ENCODE assay signal across 13 cellular contexts in genomic region chr11:12433571-12434061, GRCh38. TPM values are rescaled to one million over a fixed set of nuclear protein-coding genes. Genes with fewer than 3 reads are reported as not detected.
DNase-seq lines count a peak whose midpoint lies in the region; ATAC-seq and TF ChIP-seq lines count a peak whose summit lies in the region.
"Had no signal": no experiment of that assay in that cellular context is flagged by ENCODE, and none has a peak within 500 bp of the region (broad histone marks: within the 10 kb centered on the region; RNA-seq: fewer than 3 reads in every experiment).

No MANE protein-coding gene starts in this region.

- no peak overlapping the region for H3K27ac ChIP-seq in ACC112 (ENCODE audit: low read depth, low read length)
- H3K27ac ChIP-seq in esophagus muscularis mucosa (replicated peaks in 1 of 4): peak overlapping the region; percentile 89 to 99 (median 92)
- peak overlapping the region; percentile 65 for H3K27ac ChIP-seq in osteoblast (ENCODE audit: low read depth, low read length)
- H3K27ac ChIP-seq: BLaER1 had no signal

- no peaks in the 10 kb centered on the region for H3K27me3 ChIP-seq in ACC112 (ENCODE audit: insufficient read depth, low read length)
- no peaks in the 10 kb centered on the region for H3K27me3 ChIP-seq in esophagus muscularis mucosa
- H3K27me3 ChIP-seq in osteoblast (ENCODE audit: insufficient read depth, low read length): no peaks in the 10 kb centered on the region
- H3K27me3 ChIP-seq: BLaER1 had no signal

- TF ChIP-seq EP300 in esophagus muscularis mucosa (IDR thresholded peaks at IDR 0.05): peak; percentile 50

- no peaks in the 10 kb centered on the region for H3K4me1 Mint-ChIP-seq in stimulated activated memory B cell treated with anti-CD40 and anti-IgM and Interleukin-4, amounts not matched to agents 10 μg/mL and 1 μg/mL and 100 μg/mL, for 72 hours

- no peak overlapping the region for H3K4me3 Mint-ChIP-seq in stimulated activated memory B cell treated with anti-CD40 and anti-IgM and Interleukin-4, amounts not matched to agents 10 μg/mL and 1 μg/mL and 100 μg/mL, for 72 hours
- H3K4me3 Mint-ChIP-seq: T-helper 1 cell treated with Interleukin-12 subunit alpha and Interleukin-12 subunit beta and Interleukin-4 antibody, amounts not matched to agents 30 μg/mL and 1 μg/mL, for 36 hours had no signal

- no peak for TF ChIP-seq POLR2A in esophagus muscularis mucosa (IDR thresholded peaks at IDR 0.05; ENCODE audit: low read depth)

- no peak for TF ChIP-seq CTCF in esophagus muscularis mucosa (IDR thresholded peaks at IDR 0.05)
- no peak for TF ChIP-seq CTCF in osteoblast (IDR thresholded peaks at IDR 0.05; ENCODE audit: extremely low read depth, low read depth, low read length)

- H3K4me3 ChIP-seq in ACC112 (ENCODE audit: low read depth, low read length) (0 out of 2 replicates have a peak overlapping the region, but pooled peaks have one; percentile 26), esophagus muscularis mucosa (peak overlapping the region in 2 of 4 donors; percentile 4 to 10), osteoblast (ENCODE audit: insufficient read depth, low read length) (no peak overlapping the region)
- H3K4me3 ChIP-seq: BLaER1 had no signal

- H3K4me1 ChIP-seq in ACC112 (ENCODE audit: control insufficient read depth, insufficient read depth, low read length, unreplicated experiment) (peaks cover 29% of the 10 kb centered on the region), esophagus muscularis mucosa (peaks cover 70 to 99% (median 97%) of the 10 kb centered on the region in 4 donors), osteoblast (ENCODE audit: insufficient read depth, low read length) (peaks cover 44% of the 10 kb centered on the region)
- H3K4me1 ChIP-seq: BLaER1 had no signal

- no peak overlapping the region for H2AFZ ChIP-seq in ACC112 (ENCODE audit: low read length, unreplicated experiment)
- H2AFZ ChIP-seq in osteoblast (ENCODE audit: low read length): peak overlapping the region; percentile 28

- DNase-seq in NCI-H524 treated with DMSO at 0.1 percent for 48 hours (lab: John Stamatoyannopoulos, UW) (peak; percentile 46), esophagus muscularis mucosa (ENCODE audit: extremely low spot score) (peak; percentile 92), osteoblast (ENCODE audit: insufficient read length, low spot score, missing footprints) (peak; percentile 84), NCI-H2227 treated with DMSO at 0.1 percent for 48 hours (lab: John Stamatoyannopoulos, UW) (no peak), retina (no peak)
- DNase-seq in activated naive CD4-positive, alpha-beta T cell treated with Interleukin-2 at 50 U/mL for 16 hours: no peak
- DNase-seq: activated CD8-positive, alpha-beta memory T cell treated with anti-CD3 and anti-CD28 coated beads, Interleukin-2, amount 50 U/mL, for 48 hours; Kasumi-1; stimulated activated CD8-positive, alpha-beta memory T cell treated with anti-CD3 and anti-CD28 coated beads, Interleukin-4, amount 100 ng/mL, for 48 hours had no signal

- no peak overlapping the region for H3K27ac Mint-ChIP-seq in stimulated activated memory B cell treated with anti-CD40 and anti-IgM and Interleukin-4, amounts not matched to agents 10 μg/mL and 1 μg/mL and 100 μg/mL, for 72 hours
- H3K27ac Mint-ChIP-seq: T-helper 1 cell treated with Interleukin-12 subunit alpha and Interleukin-12 subunit beta and Interleukin-4 antibody, amounts not matched to agents 30 μg/mL and 1 μg/mL, for 36 hours had no signal

- H3K36me3 Mint-ChIP-seq in stimulated activated memory B cell treated with anti-CD40 and anti-IgM and Interleukin-4, amounts not matched to agents 10 μg/mL and 1 μg/mL and 100 μg/mL, for 72 hours: no peaks in the 10 kb centered on the region

- WGBS in esophagus muscularis mucosa: 41% methylated on average over 10 of the region's 10 CpGs

- no peak for ATAC-seq in stimulated activated memory B cell treated with anti-CD40 and anti-IgM and Interleukin-4, amounts not matched to agents 10 μg/mL and 1 μg/mL and 100 μg/mL, for 72 hours

- intact Hi-C loops in esophagus muscularis mucosa (cut with DNase I): no loop called here

- H3K36me3 ChIP-seq in ACC112 (ENCODE audit: insufficient read depth, low read length): no peaks in the 10 kb centered on the region
- H3K36me3 ChIP-seq in esophagus muscularis mucosa: no peaks in the 10 kb centered on the region
- H3K36me3 ChIP-seq in osteoblast (ENCODE audit: insufficient read depth, low read length): peaks cover 10% of the 10 kb centered on the region
- H3K36me3 ChIP-seq: BLaER1 had no signal

- H4K20me1 ChIP-seq in osteoblast (ENCODE audit: insufficient read depth, low read length): peaks cover 34% of the 10 kb centered on the region
- H4K20me1 ChIP-seq: BLaER1 had no signal

- H3K79me2 ChIP-seq in ACC112 (ENCODE audit: control insufficient read depth, insufficient read depth, low read length, unreplicated experiment) (peaks cover 52% of the 10 kb centered on the region), osteoblast (ENCODE audit: insufficient read depth, low read length) (peaks cover 91% of the 10 kb centered on the region)

- H3K27me3 Mint-ChIP-seq in stimulated activated memory B cell treated with anti-CD40 and anti-IgM and Interleukin-4, amounts not matched to agents 10 μg/mL and 1 μg/mL and 100 μg/mL, for 72 hours: no peaks in the 10 kb centered on the region

- no peaks in the 10 kb centered on the region for H3K9me3 Mint-ChIP-seq in stimulated activated memory B cell treated with anti-CD40 and anti-IgM and Interleukin-4, amounts not matched to agents 10 μg/mL and 1 μg/mL and 100 μg/mL, for 72 hours
- H3K9me3 Mint-ChIP-seq: T-helper 1 cell treated with Interleukin-12 subunit alpha and Interleukin-12 subunit beta and Interleukin-4 antibody, amounts not matched to agents 30 μg/mL and 1 μg/mL, for 36 hours had no signal

- H3K4me2 ChIP-seq in osteoblast (ENCODE audit: insufficient read depth, low read length): peak overlapping the region; percentile 37
- H3K4me2 ChIP-seq: BLaER1 had no signal

- H3K9me3 ChIP-seq in esophagus muscularis mucosa (no peaks in the 10 kb centered on the region), osteoblast (ENCODE audit: low read depth, low read length) (no peaks in the 10 kb centered on the region)
- H3K9me3 ChIP-seq: BLaER1 had no signal

RNA-seq across cellular contexts. Expression of gene PARVA, which starts 56.2 kb away (rescaled TPM):
- total RNA-seq in esophagus muscularis mucosa: 100 to 1,000 TPM; 181 to 228 (median 210) TPM
- total RNA-seq in osteoblast: 74.9 and 83.7 TPM in 2 replicates

Comparison
In these comparisons a context has a peak if more than half of its experiments do, and no peak if none do; other contexts are left out.
1. DNase-seq: peak in NCI-H524 treated with DMSO at 0.1 percent for 48 hours (single experiment), esophagus muscularis mucosa (single experiment) and osteoblast (single experiment); none in activated naive CD4-positive, alpha-beta T cell treated with Interleukin-2 at 50 U/mL for 16 hours (single experiment), NCI-H2227 treated with DMSO at 0.1 percent for 48 hours (single experiment) and retina (single experiment).